Comparison of ENCODE assay signal across 1 cellular context in genomic region chr1:56578963-56579875, GRCh38.
TF ChIP-seq lines count a peak whose summit lies in the region.

Gene PLPP3 (minus strand): TSS chr1:56579563. CDS start chr1:56579016, 547 bp downstream.

TF ChIP-seq in HepG2, 621 proteins besides CTCF, POLR2A, EP300 and RAD21 (continued from another document and continues in another):
- TF ChIP-seq CEBPB (IDR thresholded peaks at IDR 0.05; ENCODE audit: borderline replicate concordance, low read depth, low read length) = no peak
- TF ChIP-seq FOXK2 (IDR thresholded peaks at IDR 0.05) = no peak
- no peak for TF ChIP-seq ZNF670 (CRISPR knock-in tag; IDR thresholded peaks at IDR 0.05; ENCODE audit: borderline replicate concordance)
- no peak for TF ChIP-seq TCF7L2 (IDR thresholded peaks at IDR 0.05; ENCODE audit: low read depth, low read length)
- TF ChIP-seq DPF2 (CRISPR knock-in tag; IDR thresholded peaks at IDR 0.05; ENCODE audit: borderline replicate concordance, low read depth) = no peak
- TF ChIP-seq ETV5 (CRISPR knock-in tag; IDR thresholded peaks at IDR 0.05; ENCODE audit: borderline replicate concordance) = no peak
- TF ChIP-seq SCMH1 (CRISPR knock-in tag; IDR thresholded peaks at IDR 0.05; ENCODE audit: borderline replicate concordance) = no peak
- TF ChIP-seq GZF1 (CRISPR knock-in tag; IDR thresholded peaks at IDR 0.05) = no peak
- TF ChIP-seq MATR3 (CRISPR knock-in tag; IDR thresholded peaks at IDR 0.05) = no peak
- no peak; the same call in 1 of the 2 replicates for TF ChIP-seq SIX4 (CRISPR knock-in tag; IDR thresholded peaks at IDR 0.05)
- TF ChIP-seq KLF13 (CRISPR knock-in tag; IDR thresholded peaks at IDR 0.05) = no peak
- no peak for TF ChIP-seq RELA (CRISPR knock-in tag; IDR thresholded peaks at IDR 0.05)
- TF ChIP-seq KLF6 (CRISPR knock-in tag; IDR thresholded peaks at IDR 0.05) = peak; percentile 72; the same call in 1 of the 2 replicates
- TF ChIP-seq PBX2 (CRISPR knock-in tag; IDR thresholded peaks at IDR 0.05) = no peak
- TF ChIP-seq HOXA3 (CRISPR knock-in tag; IDR thresholded peaks at IDR 0.05) = peak; percentile 33; the same call in 1 of the 2 replicates
- TF ChIP-seq SRSF9 (IDR thresholded peaks at IDR 0.05; ENCODE audit: borderline replicate concordance, insufficient read depth, low read depth, low read length, poor library complexity, severe bottlenecking) = no peak
- TF ChIP-seq TAF1 (CRISPR knock-in tag; IDR thresholded peaks at IDR 0.05) = peak; percentile 99
- TF ChIP-seq NONO (IDR thresholded peaks at IDR 0.05) = no peak
- no peak; the same call in 1 of the 2 replicates for TF ChIP-seq NONO (CRISPR knock-in tag; conservative IDR thresholded peaks at IDR 0.05)
- TF ChIP-seq SALL1 (CRISPR knock-in tag; IDR thresholded peaks at IDR 0.05) = peak; percentile 42; the same call in 1 of the 2 replicates
- TF ChIP-seq ERF (CRISPR knock-in tag; IDR thresholded peaks at IDR 0.05) = 0 out of 2 replicates have a peak, but pooled peaks have one; percentile 16
- TF ChIP-seq ZNF263 (CRISPR knock-in tag; IDR thresholded peaks at IDR 0.05) = peak; percentile 98
- TF ChIP-seq MYC (CRISPR knock-in tag; IDR thresholded peaks at IDR 0.05; ENCODE audit: borderline replicate concordance) = peak; percentile 57; the same call in 1 of the 2 replicates
- TF ChIP-seq, protein P1, sequence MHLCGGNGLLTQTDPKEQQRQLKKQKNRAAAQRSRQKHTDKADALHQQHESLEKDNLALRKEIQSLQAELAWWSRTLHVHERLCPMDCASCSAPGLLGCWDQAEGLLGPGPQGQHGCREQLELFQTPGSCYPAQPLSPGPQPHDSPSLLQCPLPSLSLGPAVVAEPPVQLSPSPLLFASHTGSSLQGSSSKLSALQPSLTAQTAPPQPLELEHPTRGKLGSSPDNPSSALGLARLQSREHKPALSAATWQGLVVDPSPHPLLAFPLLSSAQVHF (CRISPR knock-in tag; IDR thresholded peaks at IDR 0.05) = no peak
- TF ChIP-seq ZNF33B (CRISPR knock-in tag; IDR thresholded peaks at IDR 0.05) = no peak
- TF ChIP-seq ZFY (CRISPR knock-in tag; IDR thresholded peaks at IDR 0.05) = no peak; the same call in none of the 2 replicates
- no peak for TF ChIP-seq ZNF792 (CRISPR knock-in tag; IDR thresholded peaks at IDR 0.05)
- no peak for TF ChIP-seq JUND (CRISPR knock-in tag; IDR thresholded peaks at IDR 0.05)
- no peak for TF ChIP-seq ZNF674 (CRISPR knock-in tag; IDR thresholded peaks at IDR 0.05; ENCODE audit: low read depth)
- TF ChIP-seq PRDM4 (CRISPR knock-in tag; IDR thresholded peaks at IDR 0.05; ENCODE audit: borderline replicate concordance) = no peak
- no peak for TF ChIP-seq KLF9 (CRISPR knock-in tag; IDR thresholded peaks at IDR 0.05; ENCODE audit: low read depth)
- no peak for TF ChIP-seq ZNF562 (CRISPR knock-in tag; IDR thresholded peaks at IDR 0.05; ENCODE audit: borderline replicate concordance)
- no peak for TF ChIP-seq FIP1L1 (IDR thresholded peaks at IDR 0.05; ENCODE audit: borderline replicate concordance, insufficient read depth, low read depth, low read length)
- TF ChIP-seq THRA (CRISPR knock-in tag; IDR thresholded peaks at IDR 0.05; ENCODE audit: borderline replicate concordance) = no peak; the same call in 1 of the 2 replicates
- TF ChIP-seq ZNF839 (CRISPR knock-in tag; IDR thresholded peaks at IDR 0.05; ENCODE audit: borderline replicate concordance) = no peak
- TF ChIP-seq ZNF350 (CRISPR knock-in tag; IDR thresholded peaks at IDR 0.05; ENCODE audit: borderline replicate concordance, low read depth) = no peak
- TF ChIP-seq ZNF207 (IDR thresholded peaks at IDR 0.05; ENCODE audit: borderline replicate concordance) = no peak
- TF ChIP-seq ZNF616 (CRISPR knock-in tag; IDR thresholded peaks at IDR 0.05; ENCODE audit: low read depth) = no peak
- no peak for TF ChIP-seq AGO1 (IDR thresholded peaks at IDR 0.05; ENCODE audit: low read depth, low read length, poor library complexity, severe bottlenecking)
- TF ChIP-seq DDIT3 (CRISPR knock-in tag; IDR thresholded peaks at IDR 0.05) = no peak
- no peak for TF ChIP-seq SKI (IDR thresholded peaks at IDR 0.05; ENCODE audit: partially characterized antibody)
- no peak for TF ChIP-seq ZNF703 (CRISPR knock-in tag; IDR thresholded peaks at IDR 0.05; ENCODE audit: borderline replicate concordance)
- no peak for TF ChIP-seq SMAD3 (CRISPR knock-in tag; IDR thresholded peaks at IDR 0.05)
- no peak for TF ChIP-seq ZBED4 (CRISPR knock-in tag; IDR thresholded peaks at IDR 0.05; ENCODE audit: borderline replicate concordance)
- TF ChIP-seq ZNF660 (CRISPR knock-in tag; IDR thresholded peaks at IDR 0.05; ENCODE audit: borderline replicate concordance, low read depth) = no peak
- TF ChIP-seq HBP1 (CRISPR knock-in tag; IDR thresholded peaks at IDR 0.05; ENCODE audit: low read depth) = peak; percentile 58; the same call in 1 of the 2 replicates
- TF ChIP-seq ZNF124 (CRISPR knock-in tag; IDR thresholded peaks at IDR 0.05) = no peak
- TF ChIP-seq ZNF484 (CRISPR knock-in tag; IDR thresholded peaks at IDR 0.05; ENCODE audit: borderline replicate concordance, low read depth) = no peak
- TF ChIP-seq SUZ12 (IDR thresholded peaks at IDR 0.05; ENCODE audit: low read depth, low read length) = no peak
- no peak for TF ChIP-seq ZNF737 (CRISPR knock-in tag; IDR thresholded peaks at IDR 0.05; ENCODE audit: borderline replicate concordance)
- TF ChIP-seq, protein P2, sequence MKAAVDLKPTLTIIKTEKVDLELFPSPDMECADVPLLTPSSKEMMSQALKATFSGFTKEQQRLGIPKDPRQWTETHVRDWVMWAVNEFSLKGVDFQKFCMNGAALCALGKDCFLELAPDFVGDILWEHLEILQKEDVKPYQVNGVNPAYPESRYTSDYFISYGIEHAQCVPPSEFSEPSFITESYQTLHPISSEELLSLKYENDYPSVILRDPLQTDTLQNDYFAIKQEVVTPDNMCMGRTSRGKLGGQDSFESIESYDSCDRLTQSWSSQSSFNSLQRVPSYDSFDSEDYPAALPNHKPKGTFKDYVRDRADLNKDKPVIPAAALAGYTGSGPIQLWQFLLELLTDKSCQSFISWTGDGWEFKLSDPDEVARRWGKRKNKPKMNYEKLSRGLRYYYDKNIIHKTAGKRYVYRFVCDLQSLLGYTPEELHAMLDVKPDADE (CRISPR knock-in tag; IDR thresholded peaks at IDR 0.05) = no peak
- no peak for TF ChIP-seq MED1 (CRISPR knock-in tag; IDR thresholded peaks at IDR 0.05)
- no peak for TF ChIP-seq KDM3A (CRISPR knock-in tag; IDR thresholded peaks at IDR 0.05; ENCODE audit: low read depth)
- TF ChIP-seq, protein P3, sequence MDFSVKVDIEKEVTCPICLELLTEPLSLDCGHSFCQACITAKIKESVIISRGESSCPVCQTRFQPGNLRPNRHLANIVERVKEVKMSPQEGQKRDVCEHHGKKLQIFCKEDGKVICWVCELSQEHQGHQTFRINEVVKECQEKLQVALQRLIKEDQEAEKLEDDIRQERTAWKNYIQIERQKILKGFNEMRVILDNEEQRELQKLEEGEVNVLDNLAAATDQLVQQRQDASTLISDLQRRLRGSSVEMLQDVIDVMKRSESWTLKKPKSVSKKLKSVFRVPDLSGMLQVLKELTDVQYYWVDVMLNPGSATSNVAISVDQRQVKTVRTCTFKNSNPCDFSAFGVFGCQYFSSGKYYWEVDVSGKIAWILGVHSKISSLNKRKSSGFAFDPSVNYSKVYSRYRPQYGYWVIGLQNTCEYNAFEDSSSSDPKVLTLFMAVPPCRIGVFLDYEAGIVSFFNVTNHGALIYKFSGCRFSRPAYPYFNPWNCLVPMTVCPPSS (IDR thresholded peaks at IDR 0.05) = no peak
- no peak for TF ChIP-seq SNRNP70 (IDR thresholded peaks at IDR 0.05; ENCODE audit: low read depth, low read length)
- TF ChIP-seq, protein P4, sequence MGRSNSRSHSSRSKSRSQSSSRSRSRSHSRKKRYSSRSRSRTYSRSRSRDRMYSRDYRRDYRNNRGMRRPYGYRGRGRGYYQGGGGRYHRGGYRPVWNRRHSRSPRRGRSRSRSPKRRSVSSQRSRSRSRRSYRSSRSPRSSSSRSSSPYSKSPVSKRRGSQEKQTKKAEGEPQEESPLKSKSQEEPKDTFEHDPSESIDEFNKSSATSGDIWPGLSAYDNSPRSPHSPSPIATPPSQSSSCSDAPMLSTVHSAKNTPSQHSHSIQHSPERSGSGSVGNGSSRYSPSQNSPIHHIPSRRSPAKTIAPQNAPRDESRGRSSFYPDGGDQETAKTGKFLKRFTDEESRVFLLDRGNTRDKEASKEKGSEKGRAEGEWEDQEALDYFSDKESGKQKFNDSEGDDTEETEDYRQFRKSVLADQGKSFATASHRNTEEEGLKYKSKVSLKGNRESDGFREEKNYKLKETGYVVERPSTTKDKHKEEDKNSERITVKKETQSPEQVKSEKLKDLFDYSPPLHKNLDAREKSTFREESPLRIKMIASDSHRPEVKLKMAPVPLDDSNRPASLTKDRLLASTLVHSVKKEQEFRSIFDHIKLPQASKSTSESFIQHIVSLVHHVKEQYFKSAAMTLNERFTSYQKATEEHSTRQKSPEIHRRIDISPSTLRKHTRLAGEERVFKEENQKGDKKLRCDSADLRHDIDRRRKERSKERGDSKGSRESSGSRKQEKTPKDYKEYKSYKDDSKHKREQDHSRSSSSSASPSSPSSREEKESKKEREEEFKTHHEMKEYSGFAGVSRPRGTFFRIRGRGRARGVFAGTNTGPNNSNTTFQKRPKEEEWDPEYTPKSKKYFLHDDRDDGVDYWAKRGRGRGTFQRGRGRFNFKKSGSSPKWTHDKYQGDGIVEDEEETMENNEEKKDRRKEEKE (IDR thresholded peaks at IDR 0.05) = no peak
